ENCODE assay signal across 8 cellular contexts in genomic region chr3:136197159-136197715, GRCh38. TPM values are rescaled to one million over a fixed set of nuclear protein-coding genes. Genes with fewer than 3 reads are reported as not detected.
DNase-seq lines count a peak whose midpoint lies in the region; ATAC-seq and TF ChIP-seq lines count a peak whose summit lies in the region.

No MANE protein-coding gene starts in this region.

- DNase-seq in heart right ventricle (no peak), left ventricle myocardium superior (no peak), WERI-Rb-1 (no peak), glutamatergic neuron (no peak), SHP77 treated with DMSO at 0.1 percent for 48 hours (lab: John Stamatoyannopoulos, UW) (no peak)

- H3K36me3 Mint-ChIP-seq in glutamatergic neuron (ENCODE audit: unreplicated experiment), result peaks cover 5% of the 10 kb centered on the region

- H3K27me3 Mint-ChIP-seq in glutamatergic neuron (ENCODE audit: unreplicated experiment), result peaks cover 13% of the 10 kb centered on the region

- peak overlapping the region; percentile 92 for H3K4me3 Mint-ChIP-seq in glutamatergic neuron (ENCODE audit: unreplicated experiment)

- H3K27ac ChIP-seq in heart right ventricle (peak overlapping the region; percentile 98 to 100 (median 100)), WERI-Rb-1 (peak overlapping the region; percentile 100), skin epidermis (peak overlapping the region; percentile 95 to 100 (median 99))

- H3K4me1 Mint-ChIP-seq in glutamatergic neuron (ENCODE audit: low read depth, unreplicated experiment), result peaks cover 24% of the 10 kb centered on the region

- TF ChIP-seq CTCF in heart right ventricle (IDR thresholded peaks at IDR 0.05) (no peak), WERI-Rb-1 (IDR thresholded peaks at IDR 0.05; ENCODE audit: low read depth, low read length) (no peak), glutamatergic neuron (IDR thresholded peaks at IDR 0.05; ENCODE audit: partially characterized antibody, unreplicated experiment) (no peak)

- peak overlapping the region; percentile 99 for H3K27ac Mint-ChIP-seq in glutamatergic neuron (ENCODE audit: unreplicated experiment)

- H3K4me3 ChIP-seq in heart right ventricle (peak overlapping the region; percentile 70 to 95 (median 80)), WERI-Rb-1 (ENCODE audit: low read depth, low read length) (peak overlapping the region; percentile 75), skin epidermis (peak overlapping the region; percentile 54 to 92 (median 69))

- ATAC-seq in heart right ventricle (no peak), left ventricle myocardium superior (no peak), HG03521 (IDR thresholded peaks at IDR 0.05; ENCODE audit: unreplicated experiment) (no peak), HG03025 (IDR thresholded peaks at IDR 0.05; ENCODE audit: low FRiP score, unreplicated experiment) (no peak)

- H3K9me3 Mint-ChIP-seq in glutamatergic neuron (ENCODE audit: unreplicated experiment), result peaks cover 31% of the 10 kb centered on the region

- H3K4me1 ChIP-seq in heart right ventricle, result peaks cover 3 to 33% (median 25%) of the 10 kb centered on the region in 9 donors

- intact Hi-C loops in heart right ventricle (cut with DNase I) (loop anchor here in 6 of 10 donors (1.0 to 10.0 kb wide), 9 partner anchors 50 to 556 kb away; partner anchors contain the start of genes PCCB (in 3 of the 6), STAG1 (in 3 of the 6) and PPP2R3A (in 1 of the 6)), left ventricle myocardium superior (cut with micrococcal nuclease) (no loop called here)

- H3K9me3 ChIP-seq in heart right ventricle (no peaks in the 10 kb centered on the region), WERI-Rb-1 (ENCODE audit: severe bottlenecking) (no peaks in the 10 kb centered on the region)

- no peaks in the 10 kb centered on the region for H3K36me3 ChIP-seq in heart right ventricle
- H3K36me3 ChIP-seq in WERI-Rb-1, result peaks cover 21% of the 10 kb centered on the region

- H3K27me3 ChIP-seq in heart right ventricle, result no peaks in the 10 kb centered on the region
- H3K27me3 ChIP-seq in WERI-Rb-1 (ENCODE audit: insufficient read depth, low read depth, severe bottlenecking), result no peaks in the 10 kb centered on the region

- WGBS in heart right ventricle, 2 donors, result 11 to 13% methylated on average over 13 of the region's 13 CpGs

RNA-seq across cellular contexts. Expression of gene MSL2, which starts 1.1 kb away (rescaled TPM):
- total RNA-seq in heart right ventricle, result 10 to 100 TPM; 16.5 to 25.2 (median 20.9) TPM
- polyA plus RNA-seq in heart right ventricle, result 1 to 10 TPM; 3.8 TPM
- 23.2 TPM for total RNA-seq in left ventricle myocardium superior
- total RNA-seq in glutamatergic neuron (ENCODE audit: unreplicated experiment), result 32.8 TPM

RNA-seq across cellular contexts. Expression of gene PCCB, which starts 52.9 kb away (rescaled TPM):
- total RNA-seq in heart right ventricle (100 to 1,000 TPM in 7 of 10 donors, 10 to 100 TPM in 3; 78.6 to 163 (median 132) TPM), left ventricle myocardium superior (100 TPM), glutamatergic neuron (ENCODE audit: unreplicated experiment) (28.1 TPM)
- polyA plus RNA-seq in heart right ventricle, result 10 to 100 TPM; 17.2 to 42.3 TPM
